1 cellular context compared by ENCODE assay signal in genomic region chr16:53445534-53445933, GRCh38.
TF ChIP-seq lines count a peak whose summit lies in the region.

No MANE protein-coding gene starts in this region.

TF ChIP-seq in GM23338, 12 proteins besides CTCF, POLR2A, EP300 and RAD21:
- TF ChIP-seq REST (IDR thresholded peaks at IDR 0.05; ENCODE audit: unreplicated experiment) (no peak), NANOG (IDR thresholded peaks at IDR 0.05; ENCODE audit: borderline replicate concordance) (no peak), ZNF331 (CRISPR knock-in tag; IDR thresholded peaks at IDR 0.05; ENCODE audit: low read depth) (no peak), ZNF462 (CRISPR knock-in tag; IDR thresholded peaks at IDR 0.05) (no peak), ZNF114 (CRISPR knock-in tag; IDR thresholded peaks at IDR 0.05) (no peak), JUNB (IDR thresholded peaks at IDR 0.05; ENCODE audit: unreplicated experiment) (no peak), EZH2 (IDR thresholded peaks at IDR 0.05; ENCODE audit: low read depth, unreplicated experiment) (no peak), STAT1 (IDR thresholded peaks at IDR 0.05; ENCODE audit: unreplicated experiment) (no peak), ETS1 (IDR thresholded peaks at IDR 0.05) (no peak), CREB1 (CRISPR knock-in tag; IDR thresholded peaks at IDR 0.05; ENCODE audit: low read depth) (no peak), EZH2phosphoT487 (IDR thresholded peaks at IDR 0.05; ENCODE audit: unreplicated experiment) (no peak)
TF ChIP-seq in GM23338: peak in this region for 0.
